27 cellular contexts compared by ENCODE assay signal in the genomic region with DNA sequence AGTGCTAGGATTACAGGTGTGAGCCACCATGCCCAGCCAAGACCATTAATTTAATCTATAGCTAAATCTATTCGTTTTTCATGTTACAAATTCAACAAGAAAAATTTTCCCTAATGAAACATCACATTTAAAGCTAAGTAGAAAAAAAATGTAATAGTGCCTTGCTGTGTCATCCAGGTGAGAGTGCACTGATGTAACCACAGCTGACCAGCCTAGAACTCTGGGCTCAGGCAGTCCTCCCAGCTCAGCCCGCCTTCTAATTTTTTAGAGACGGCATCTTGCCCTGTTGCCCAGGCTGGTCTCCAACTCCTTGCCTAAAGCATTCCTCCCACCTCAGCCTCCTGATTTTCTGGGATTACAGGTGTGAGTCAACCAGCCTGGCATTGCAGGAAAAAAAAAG.
DNase-seq lines count a peak whose midpoint lies in the region; ATAC-seq, FAIRE-seq and TF ChIP-seq lines count a peak whose summit lies in the region.
"Had no signal": no experiment of that assay in that cellular context is flagged by ENCODE, and none has a peak within 500 bp of the region (broad histone marks: within the 10 kb centered on the region; RNA-seq: fewer than 3 reads in every experiment).

No MANE protein-coding gene starts in this region.

- no peak overlapping the region for H3K23ac ChIP-seq in mesenchymal stem cell (ENCODE audit: low read length in 2 of 2)

- peak overlapping the region; percentile 37; the same call in 1 of the 2 replicates for H3K9ac ChIP-seq in PC-3 (ENCODE audit: low read length)
- H3K9ac ChIP-seq in mesenchymal stem cell (ENCODE audit: low read length), result no peak overlapping the region
- H3K9ac ChIP-seq: BLaER1 had no signal

- peak overlapping the region; percentile 45 for H3K4me3 Mint-ChIP-seq in activated naive CD4-positive, alpha-beta T cell treated with anti-CD3 and anti-CD28 coated beads for 36 hours
- H3K4me3 Mint-ChIP-seq in activated naive CD8-positive, alpha-beta T cell, result no peak overlapping the region
- H3K4me3 Mint-ChIP-seq in stimulated activated effector memory CD8-positive, alpha-beta T cell treated with anti-CD3 and anti-CD28 coated beads, Interleukin-12 subunit alpha, Interleukin-12 subunit beta, amount 100 ng/mL, for 72 hours, result peak overlapping the region; percentile 59
- H3K4me3 Mint-ChIP-seq: dendritic cell treated with granulocyte-macrophage colony-stimulating factor and Interleukin-4, amounts not matched to agents 40 ng/mL and 50 ng/mL, for 4 days; neural crest cell had no signal

- no peak overlapping the region for H2BK5ac ChIP-seq in mesenchymal stem cell (ENCODE audit: low read depth, low read length, poor library complexity, severe bottlenecking)

- no peaks in the 10 kb centered on the region for H3K9me3 ChIP-seq in PC-3 (ENCODE audit: low read length)
- H3K9me3 ChIP-seq in mesenchymal stem cell (ENCODE audit: control insufficient read depth, low read length), result no peaks in the 10 kb centered on the region
- H3K9me3 ChIP-seq: BLaER1, HAP-1, left lung, right lobe of liver, upper lobe of right lung had no signal

- H4K20me1 ChIP-seq in PC-3 (ENCODE audit: low read length), result no peaks in the 10 kb centered on the region
- H4K20me1 ChIP-seq: BLaER1 had no signal

- no peak for FAIRE-seq in urothelium cell line (lab: Jason Lieb, UNC)

- H3K27ac Mint-ChIP-seq in activated naive CD4-positive, alpha-beta T cell treated with anti-CD3 and anti-CD28 coated beads for 36 hours, result peak overlapping the region; percentile 86
- peak overlapping the region; percentile 99 for H3K27ac Mint-ChIP-seq in activated naive CD8-positive, alpha-beta T cell
- peak overlapping the region; percentile 83 for H3K27ac Mint-ChIP-seq in stimulated activated effector memory CD8-positive, alpha-beta T cell treated with anti-CD3 and anti-CD28 coated beads, Interleukin-12 subunit alpha, Interleukin-12 subunit beta, amount 100 ng/mL, for 72 hours
- H3K27ac Mint-ChIP-seq: dendritic cell treated with granulocyte-macrophage colony-stimulating factor and Interleukin-4, amounts not matched to agents 40 ng/mL and 50 ng/mL, for 4 days had no signal

- no peaks in the 10 kb centered on the region for H3K27me3 Mint-ChIP-seq in activated naive CD4-positive, alpha-beta T cell treated with anti-CD3 and anti-CD28 coated beads for 36 hours (ENCODE audit: low read depth)
- no peaks in the 10 kb centered on the region for H3K27me3 Mint-ChIP-seq in activated naive CD8-positive, alpha-beta T cell
- H3K27me3 Mint-ChIP-seq: dendritic cell treated with granulocyte-macrophage colony-stimulating factor and Interleukin-4, amounts not matched to agents 40 ng/mL and 50 ng/mL, for 4 days had no signal

- H3K27ac ChIP-seq in PC-3 (ENCODE audit: low read length) (peak overlapping the region; percentile 80), mesenchymal stem cell (ENCODE audit: low read length, poor library complexity, severe bottlenecking) (no peak overlapping the region)
- H3K27ac ChIP-seq: BLaER1, left lung, right lobe of liver, upper lobe of right lung had no signal

- H2BK120ac ChIP-seq in mesenchymal stem cell (ENCODE audit: low read depth, low read length), result no peak overlapping the region

- WGBS in mesenchymal stem cell, result 85% methylated on average over 3 of the region's 3 CpGs

- peak; percentile 11; the same call in 1 of the 2 replicates for ATAC-seq in PC-3
- ATAC-seq in stimulated activated effector memory CD8-positive, alpha-beta T cell treated with anti-CD3 and anti-CD28 coated beads, Interleukin-12 subunit alpha, Interleukin-12 subunit beta, amount 100 ng/mL, for 72 hours, result no peak
- ATAC-seq: left lung, right lobe of liver, Right ventricle myocardium inferior, upper lobe of right lung had no signal

- CTCF ChIA-PET in activated naive CD4-positive, alpha-beta T cell treated with anti-CD3 and anti-CD28 coated beads for 36 hours (lab: Charles Lee), result interaction anchor here (0.9 to 1.0 kb wide), 2 partner anchors 9 to 14 kb away, joined by 3 to 4 read pairs; no protein-coding TSS in a partner anchor
- CTCF ChIA-PET in PC-3 (lab: Charles Lee), result no interaction called here

- H3K4me3 ChIP-seq in PC-3 (ENCODE audit: low read length), result no peak overlapping the region
- H3K4me3 ChIP-seq in mesenchymal stem cell (ENCODE audit: insufficient read depth in 1 of 2, low read depth in 1 of 2, low read length in 2 of 2), result no peak overlapping the region
- H3K4me3 ChIP-seq: BLaER1, HAP-1, left lung, right lobe of liver, upper lobe of right lung had no signal

- H3K4me1 ChIP-seq in PC-3 (ENCODE audit: insufficient read depth, low read length) (peaks cover 33% of the 10 kb centered on the region), mesenchymal stem cell (ENCODE audit: control insufficient read depth, insufficient read depth, low read depth, low read length) (peaks cover 2% of the 10 kb centered on the region)
- H3K4me1 ChIP-seq: BLaER1, HAP-1, right lobe of liver, upper lobe of right lung had no signal

- no peak overlapping the region for H2AK5ac ChIP-seq in mesenchymal stem cell (ENCODE audit: low read length, severe bottlenecking)

- POLR2A ChIA-PET in PC-3 (lab: Charles Lee; ENCODE audit: unreplicated experiment), result no interaction called here

- no peaks in the 10 kb centered on the region for H3K36me3 Mint-ChIP-seq in activated naive CD4-positive, alpha-beta T cell treated with anti-CD3 and anti-CD28 coated beads for 36 hours (ENCODE audit: low read depth)
- H3K36me3 Mint-ChIP-seq in activated naive CD8-positive, alpha-beta T cell, result no peaks in the 10 kb centered on the region
- H3K36me3 Mint-ChIP-seq in stimulated activated effector memory CD8-positive, alpha-beta T cell treated with anti-CD3 and anti-CD28 coated beads, Interleukin-12 subunit alpha, Interleukin-12 subunit beta, amount 100 ng/mL, for 72 hours, result no peaks in the 10 kb centered on the region

- no peak overlapping the region for H2BK12ac ChIP-seq in mesenchymal stem cell (ENCODE audit: low read length in 2 of 2)

- no peaks in the 10 kb centered on the region for H3K79me1 ChIP-seq in mesenchymal stem cell (replicated peaks; ENCODE audit: low read length, poor library complexity, severe bottlenecking)

- H3K36me3 ChIP-seq in PC-3 (ENCODE audit: low read depth, low read length), result no peaks in the 10 kb centered on the region
- H3K36me3 ChIP-seq in mesenchymal stem cell (ENCODE audit: control insufficient read depth in 1 of 2, insufficient read depth in 2 of 2, low read depth in 1 of 2, low read length in 2 of 2), result no peaks in the 10 kb centered on the region
- H3K36me3 ChIP-seq: BLaER1, HAP-1, left lung, right lobe of liver, upper lobe of right lung had no signal

- no peaks in the 10 kb centered on the region for H3K79me2 ChIP-seq in PC-3 (ENCODE audit: low read length)

- no peak overlapping the region for H2BK15ac ChIP-seq in mesenchymal stem cell (ENCODE audit: low read depth, poor library complexity, severe bottlenecking)

- intact Hi-C loops in activated naive CD4-positive, alpha-beta T cell treated with anti-CD3 and anti-CD28 coated beads for 36 hours (cut with micrococcal nuclease), result no loop called here
- intact Hi-C loops in PC-3 (cut with micrococcal nuclease), result loop anchor here (10.0 kb wide), 1 partner anchor 151 kb away; no protein-coding TSS in a partner anchor

- H3K4me2 ChIP-seq in PC-3 (ENCODE audit: low read length) (peak overlapping the region; percentile 64), mesenchymal stem cell (ENCODE audit: low read length, poor library complexity, severe bottlenecking) (no peak overlapping the region)
- H3K4me2 ChIP-seq: BLaER1 had no signal

- DNase-seq in activated naive CD4-positive, alpha-beta T cell treated with anti-CD3 and anti-CD28 coated beads for 36 hours, result no peak
- no peak for DNase-seq in activated naive CD4-positive, alpha-beta T cell treated with anti-CD3 and anti-CD28 coated beads, Interleukin-2, amount 50 U/mL, for 16 hours
- DNase-seq in PC-3, result peak; percentile 71
- DNase-seq in stimulated activated effector memory CD8-positive, alpha-beta T cell treated with anti-CD3 and anti-CD28 coated beads, Interleukin-12 subunit alpha, Interleukin-12 subunit beta, amount 100 ng/mL, for 72 hours (ENCODE audit: low spot score in 2 of 2), result no peak
- DNase-seq in urothelium cell line (ENCODE audit: low spot score), result no peak
- no peak for DNase-seq in mesenchymal stem cell
- DNase-seq: ACHN; activated CD4-positive, CD25-positive, alpha-beta regulatory T cell treated with anti-CD3 and anti-CD28 coated beads, Interleukin-2, amount 50 U/mL, for 72 hours; activated CD8-positive, alpha-beta memory T cell treated with anti-CD3 and anti-CD28 coated beads, Interleukin-2, amount 50 U/mL, for 48 hours; activated gamma-delta T cell; aorta; caudate nucleus; hypothalamus; Karpas-422; left lung; MV-4-11; NCI-H146; NCI-H446 treated with DMSO at 0.1 percent for 48 hours; right lobe of liver; stimulated activated CD4-positive, alpha-beta T cell treated with anti-CD3 and anti-CD28 coated beads, Interleukin-4, amount 100 ng/mL, for 4 hours; upper lobe of right lung had no signal

- H3K9me3 Mint-ChIP-seq in activated naive CD4-positive, alpha-beta T cell treated with anti-CD3 and anti-CD28 coated beads for 36 hours, result no peaks in the 10 kb centered on the region
- H3K9me3 Mint-ChIP-seq in activated naive CD8-positive, alpha-beta T cell (ENCODE audit: low read depth), result no peaks in the 10 kb centered on the region
- no peaks in the 10 kb centered on the region for H3K9me3 Mint-ChIP-seq in stimulated activated effector memory CD8-positive, alpha-beta T cell treated with anti-CD3 and anti-CD28 coated beads, Interleukin-12 subunit alpha, Interleukin-12 subunit beta, amount 100 ng/mL, for 72 hours
- H3K9me3 Mint-ChIP-seq: dendritic cell treated with granulocyte-macrophage colony-stimulating factor and Interleukin-4, amounts not matched to agents 40 ng/mL and 50 ng/mL, for 4 days; neural crest cell had no signal

- no peak overlapping the region for H3K18ac ChIP-seq in mesenchymal stem cell (ENCODE audit: low read depth in 1 of 2, low read length in 2 of 2)

- no peak overlapping the region for H3K14ac ChIP-seq in mesenchymal stem cell (ENCODE audit: low read length in 2 of 2)

- no peak for TF ChIP-seq CTCF in PC-3 (conservative IDR thresholded peaks at IDR 0.05; ENCODE audit: low read depth, low read length)

- BruUV-seq in PC-3 (replicated peaks; lab: Mats Ljungman, UMichigan), result no TSS peak

- H2AFZ ChIP-seq in PC-3 (ENCODE audit: low read length), result no peak overlapping the region
- H2AFZ ChIP-seq in mesenchymal stem cell (ENCODE audit: low read depth, low read length), result no peak overlapping the region

- H4K91ac ChIP-seq in mesenchymal stem cell (ENCODE audit: low read length), result no peak overlapping the region

- H3K27me3 ChIP-seq in PC-3 (ENCODE audit: low read length) (no peaks in the 10 kb centered on the region), mesenchymal stem cell (ENCODE audit: control insufficient read depth in 1 of 2, insufficient read depth in 1 of 2, low read length in 2 of 2) (no peaks in the 10 kb centered on the region)
- H3K27me3 ChIP-seq: BLaER1, right lobe of liver, upper lobe of right lung had no signal

- H3K4ac ChIP-seq in mesenchymal stem cell (ENCODE audit: low read depth in 1 of 2, low read length in 2 of 2), result no peak overlapping the region

- H3F3A ChIP-seq in PC-3 (ENCODE audit: low read length, unreplicated experiment), result peaks cover 10% of the 10 kb centered on the region

- H4K8ac ChIP-seq in mesenchymal stem cell (ENCODE audit: low read length), result no peak overlapping the region

- H3K9me2 ChIP-seq in PC-3 (replicated peaks; ENCODE audit: low read length), result no peaks in the 10 kb centered on the region

- peaks cover 55% of the 10 kb centered on the region for H3K4me1 Mint-ChIP-seq in activated naive CD4-positive, alpha-beta T cell treated with anti-CD3 and anti-CD28 coated beads for 36 hours (ENCODE audit: low read depth)
- peaks cover 51% of the 10 kb centered on the region for H3K4me1 Mint-ChIP-seq in activated naive CD8-positive, alpha-beta T cell (ENCODE audit: low read depth)
- H3K4me1 Mint-ChIP-seq in stimulated activated effector memory CD8-positive, alpha-beta T cell treated with anti-CD3 and anti-CD28 coated beads, Interleukin-12 subunit alpha, Interleukin-12 subunit beta, amount 100 ng/mL, for 72 hours, result peaks cover 37% of the 10 kb centered on the region
